1 cellular context compared by ENCODE assay signal in the genomic region with DNA sequence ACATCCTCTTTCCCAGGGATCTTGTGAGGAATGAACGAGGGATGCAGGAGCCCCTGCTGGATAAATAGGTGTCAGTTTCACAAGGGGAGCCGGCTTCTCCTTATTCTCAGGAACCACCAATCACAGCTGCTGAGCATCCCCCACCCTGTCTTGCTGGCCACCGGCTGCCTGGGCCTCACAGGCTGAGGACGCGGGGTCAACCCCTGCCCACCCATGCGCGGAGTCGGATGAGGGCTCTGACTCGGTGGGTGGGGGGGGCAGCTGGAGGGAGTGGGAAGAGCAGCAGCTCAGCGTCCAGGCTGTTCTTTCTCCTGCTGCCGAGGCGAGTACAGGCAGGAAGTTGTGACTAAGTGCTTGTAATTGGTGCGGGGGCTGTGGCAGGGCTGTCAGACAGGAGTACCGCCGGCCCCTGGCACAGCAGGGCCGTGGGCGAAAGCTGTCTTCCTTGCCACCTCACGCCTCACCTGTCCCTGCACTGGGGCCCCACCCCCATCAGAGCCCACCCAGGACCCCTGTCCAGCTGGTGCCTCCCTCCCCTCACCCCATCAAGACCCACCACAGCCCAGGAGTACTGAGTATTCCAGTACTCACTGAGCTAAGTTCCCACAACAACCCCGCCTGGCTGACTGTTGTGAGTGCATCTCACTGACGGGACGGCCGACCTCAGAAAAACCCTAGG.
TF ChIP-seq lines count a peak whose summit lies in the region.

No MANE protein-coding gene starts in this region.

TF ChIP-seq in endothelial cell of umbilical vein, 7 proteins besides CTCF, POLR2A, EP300 and RAD21 (continued from another document):
- TF ChIP-seq JUN (IDR thresholded peaks at IDR 0.05; ENCODE audit: borderline replicate concordance, insufficient read depth, insufficient read length, low read depth): peak; percentile 27
- no peak for TF ChIP-seq EZH2 (IDR thresholded peaks at IDR 0.05; ENCODE audit: borderline replicate concordance, low read depth, low read length, severe bottlenecking)
